Comparison of ENCODE assay signal across 11 cellular contexts in the genomic region with DNA sequence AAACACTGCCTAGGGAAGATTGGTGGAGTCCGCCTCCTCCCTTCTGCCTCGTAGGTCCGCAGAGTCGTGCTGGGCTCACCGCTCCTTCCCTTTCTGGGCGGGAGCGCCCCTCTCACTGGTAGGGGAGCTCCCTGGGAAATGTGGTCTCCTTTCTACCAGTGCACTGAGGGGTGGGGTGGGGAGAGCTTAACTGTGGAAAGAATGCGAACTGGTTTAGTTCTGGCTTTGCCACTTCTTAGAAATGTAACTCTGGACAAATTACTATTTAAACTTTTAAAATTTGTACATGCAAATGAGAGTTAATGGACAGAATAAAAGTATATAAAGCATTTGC.
A peak's percentile ranks its signal among the peaks of the same experiment; 100 is the strongest.
DNase-seq lines count a peak whose midpoint lies in the region; ATAC-seq and TF ChIP-seq lines count a peak whose summit lies in the region.
"Had no signal": no experiment of that assay in that cellular context is flagged by ENCODE, and none has a peak within 500 bp of the region (broad histone marks: within the 10 kb centered on the region; RNA-seq: fewer than 3 reads in every experiment).

No MANE protein-coding gene starts in this region.

- H3K36me3 ChIP-seq in left ventricle myocardium inferior = no peaks in the 10 kb centered on the region
- no peaks in the 10 kb centered on the region for H3K36me3 ChIP-seq in right atrium auricular region
- no peaks in the 10 kb centered on the region for H3K36me3 ChIP-seq in mesendoderm (ENCODE audit: control insufficient read depth, insufficient read depth, low read length)
- no peaks in the 10 kb centered on the region for H3K36me3 ChIP-seq in upper lobe of left lung
- H3K36me3 ChIP-seq: neutrophil had no signal

- peak overlapping the region; percentile 54 for H2AK5ac ChIP-seq in mesendoderm (ENCODE audit: low read length)

- H3K4me3 ChIP-seq in left ventricle myocardium inferior (peak overlapping the region; percentile 36), right atrium auricular region (no peak overlapping the region), mesendoderm (ENCODE audit: low read length) (no peak overlapping the region), upper lobe of left lung (no peak overlapping the region)
- H3K4me3 ChIP-seq: SJCRH30 had no signal

- CTCF ChIA-PET in activated CD8-positive, alpha-beta T cell treated with anti-CD3 and anti-CD28 coated beads for 36 hours (lab: Charles Lee) = interaction anchor here (0.9 to 1.6 kb wide), 6 partner anchors 11 to 130 kb away, joined by 3 to 5 read pairs (median 3); no protein-coding TSS in a partner anchor

- peak overlapping the region; percentile 6 for H2BK5ac ChIP-seq in mesendoderm (ENCODE audit: low read length)

- H3K23ac ChIP-seq in mesendoderm (ENCODE audit: low read length) = no peak overlapping the region

- H3K18ac ChIP-seq in mesendoderm (ENCODE audit: low read length) = no peak overlapping the region

- H3K27me3 Mint-ChIP-seq in activated CD8-positive, alpha-beta T cell treated with anti-CD3 and anti-CD28 coated beads for 36 hours = no peaks in the 10 kb centered on the region
- H3K27me3 Mint-ChIP-seq in type B pancreatic cell = no peaks in the 10 kb centered on the region

- ATAC-seq in activated CD8-positive, alpha-beta T cell treated with anti-CD3 and anti-CD28 coated beads for 36 hours = no peak
- ATAC-seq in esophagus mucosa (no peak), upper lobe of left lung (ENCODE audit: low FRiP score in 2 of 2) (no peak)
- ATAC-seq: left lobe of liver had no signal

- peaks cover 35% of the 10 kb centered on the region for H3K79me1 ChIP-seq in mesendoderm (ENCODE audit: low read length)

- no peak overlapping the region for H4K5ac ChIP-seq in mesendoderm (ENCODE audit: low read length)

- no peak for TF ChIP-seq EP300 in upper lobe of left lung (IDR thresholded peaks at IDR 0.05)

- TF ChIP-seq CTCF in left ventricle myocardium inferior (IDR thresholded peaks at IDR 0.05; ENCODE audit: borderline replicate concordance) (no peak), right atrium auricular region (IDR thresholded peaks at IDR 0.05) (no peak), type B pancreatic cell (conservative IDR thresholded peaks at IDR 0.05) (peak; percentile 4), upper lobe of left lung (IDR thresholded peaks at IDR 0.05) (no peak)
- TF ChIP-seq CTCF in activated CD8-positive, alpha-beta T cell treated with anti-CD3 and anti-CD28 coated beads for 36 hours (IDR thresholded peaks at IDR 0.05) = no peak

- no peak overlapping the region for H2BK120ac ChIP-seq in mesendoderm (ENCODE audit: low read depth, low read length)

- peaks cover 6% of the 10 kb centered on the region for H3K9me3 Mint-ChIP-seq in activated CD8-positive, alpha-beta T cell treated with anti-CD3 and anti-CD28 coated beads for 36 hours
- peaks cover 11% of the 10 kb centered on the region for H3K9me3 Mint-ChIP-seq in type B pancreatic cell

- POLR2A ChIA-PET in activated CD8-positive, alpha-beta T cell treated with anti-CD3 and anti-CD28 coated beads for 36 hours (lab: Charles Lee) = interaction anchor here (1.1 to 1.3 kb wide), 2 partner anchors 40 to 57 kb away, joined by 3 read pairs; no protein-coding TSS in a partner anchor

- DNase-seq in left ventricle myocardium inferior (no peak), right atrium auricular region (ENCODE audit: low spot score) (no peak), mesendoderm (no peak), type B pancreatic cell (ENCODE audit: extremely low spot score, unreplicated experiment) (no peak), upper lobe of left lung (no peak), inferior parietal cortex (ENCODE audit: extremely low spot score) (no peak)
- no peak for DNase-seq in activated CD8-positive, alpha-beta T cell treated with anti-CD3 and anti-CD28 coated beads for 36 hours

- no peaks in the 10 kb centered on the region for H3K27me3 ChIP-seq in left ventricle myocardium inferior (ENCODE audit: low read depth)
- H3K27me3 ChIP-seq in right atrium auricular region = no peaks in the 10 kb centered on the region
- H3K27me3 ChIP-seq in mesendoderm (ENCODE audit: insufficient read depth, low read length, poor library complexity) = no peaks in the 10 kb centered on the region
- H3K27me3 ChIP-seq in upper lobe of left lung = no peaks in the 10 kb centered on the region
- H3K27me3 ChIP-seq: neutrophil, SJCRH30 had no signal

- no peak overlapping the region for H2BK15ac ChIP-seq in mesendoderm (replicated peaks; ENCODE audit: low read depth)

- no peak overlapping the region for H4K8ac ChIP-seq in mesendoderm (ENCODE audit: low read depth, low read length)

- H3K27ac Mint-ChIP-seq in activated CD8-positive, alpha-beta T cell treated with anti-CD3 and anti-CD28 coated beads for 36 hours = peak overlapping the region; percentile 94
- peak overlapping the region; percentile 44 for H3K27ac Mint-ChIP-seq in type B pancreatic cell

- no peak for TF ChIP-seq POLR2A in upper lobe of left lung (IDR thresholded peaks at IDR 0.05)

- peaks cover 53% of the 10 kb centered on the region for H3K36me3 Mint-ChIP-seq in activated CD8-positive, alpha-beta T cell treated with anti-CD3 and anti-CD28 coated beads for 36 hours (ENCODE audit: low read depth)
- H3K36me3 Mint-ChIP-seq in type B pancreatic cell = peaks cover 19% of the 10 kb centered on the region

- no CpG with 5 or more reads among the region's 8 CpGs for WGBS in mesendoderm (ENCODE audit: extremely low coverage, insufficient coverage, low lambda C conversion rate)
- WGBS in upper lobe of left lung, 2 donors = 91 to 92% methylated on average over 3 to 8 of the region's 8 CpGs

- H3K27ac ChIP-seq in left ventricle myocardium inferior (replicated peaks) (peak overlapping the region; percentile 66), right atrium auricular region (peak overlapping the region in 1 of 2 donors; percentile 11), mesendoderm (ENCODE audit: low read depth, low read length) (no peak overlapping the region), upper lobe of left lung (peak overlapping the region in 2 of 4 donors; percentile 47 to 78)
- H3K27ac ChIP-seq: neutrophil, SJCRH30 had no signal

- H3K79me2 ChIP-seq in mesendoderm (ENCODE audit: control insufficient read depth, insufficient read depth, low read length) = peaks cover 18% of the 10 kb centered on the region

- H3K56ac ChIP-seq in mesendoderm (ENCODE audit: low read length) = peak overlapping the region; percentile 58

- H3K4me1 Mint-ChIP-seq in activated CD8-positive, alpha-beta T cell treated with anti-CD3 and anti-CD28 coated beads for 36 hours (ENCODE audit: low read depth) = peaks cover 68% of the 10 kb centered on the region
- H3K4me1 Mint-ChIP-seq in type B pancreatic cell (ENCODE audit: unreplicated experiment) = peaks cover 27% of the 10 kb centered on the region

- peaks cover 24% of the 10 kb centered on the region for H3K4me1 ChIP-seq in left ventricle myocardium inferior
- H3K4me1 ChIP-seq in right atrium auricular region = peaks cover 0 to 19% of the 10 kb centered on the region in 2 donors
- peaks cover 17% of the 10 kb centered on the region for H3K4me1 ChIP-seq in mesendoderm (ENCODE audit: control insufficient read depth, low read depth, low read length)
- H3K4me1 ChIP-seq in upper lobe of left lung = peaks cover 12 to 15% (median 14%) of the 10 kb centered on the region in 4 donors

- H3K9me3 ChIP-seq in left ventricle myocardium inferior (replicated peaks) (peaks cover 7% of the 10 kb centered on the region), right atrium auricular region (no peaks in the 10 kb centered on the region), upper lobe of left lung (no peaks in the 10 kb centered on the region)
- H3K9me3 ChIP-seq: neutrophil, SJCRH30 had no signal

- peak overlapping the region; percentile 14 for H3K9ac ChIP-seq in mesendoderm (ENCODE audit: low read length)

- no peak overlapping the region for H3K4me2 ChIP-seq in mesendoderm (ENCODE audit: low read length)

- H3K4me3 Mint-ChIP-seq in activated CD8-positive, alpha-beta T cell treated with anti-CD3 and anti-CD28 coated beads for 36 hours = peak overlapping the region; percentile 35
- no peak overlapping the region for H3K4me3 Mint-ChIP-seq in type B pancreatic cell

- no peak overlapping the region for H3K4ac ChIP-seq in mesendoderm (ENCODE audit: low read depth, low read length)

- intact Hi-C loops in left ventricle myocardium inferior (cut with micrococcal nuclease) = no loop called here
- intact Hi-C loops in activated CD8-positive, alpha-beta T cell treated with anti-CD3 and anti-CD28 coated beads for 36 hours (cut with micrococcal nuclease) = no loop called here
